Comparison of ENCODE assay signal across 1 cellular context in the genomic region with DNA sequence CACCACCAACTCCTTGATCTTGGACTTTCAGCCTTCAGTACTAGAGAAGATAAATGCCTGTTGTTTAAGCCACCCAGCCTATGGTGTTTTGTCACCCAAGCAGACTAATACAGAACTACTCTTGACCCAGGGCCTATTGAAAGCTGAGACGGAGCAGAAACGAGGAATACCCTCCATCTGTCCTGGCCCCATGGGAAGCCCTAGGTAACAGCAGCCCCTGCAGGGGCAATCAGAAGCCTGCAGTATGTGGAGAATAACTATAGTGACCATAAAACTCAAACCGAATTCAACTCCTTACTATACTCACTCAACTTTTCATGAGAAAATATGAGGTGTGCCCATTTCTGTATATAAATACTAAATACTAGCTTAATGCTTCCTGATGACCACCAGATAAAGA.
TF ChIP-seq lines count a peak whose summit lies in the region.

No MANE protein-coding gene starts in this region.

TF ChIP-seq in H1, 55 proteins besides CTCF, POLR2A, EP300 and RAD21:
- TF ChIP-seq, protein P1, sequence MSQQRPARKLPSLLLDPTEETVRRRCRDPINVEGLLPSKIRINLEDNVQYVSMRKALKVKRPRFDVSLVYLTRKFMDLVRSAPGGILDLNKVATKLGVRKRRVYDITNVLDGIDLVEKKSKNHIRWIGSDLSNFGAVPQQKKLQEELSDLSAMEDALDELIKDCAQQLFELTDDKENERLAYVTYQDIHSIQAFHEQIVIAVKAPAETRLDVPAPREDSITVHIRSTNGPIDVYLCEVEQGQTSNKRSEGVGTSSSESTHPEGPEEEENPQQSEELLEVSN (IDR thresholded peaks at IDR 0.05) = no peak
